In the genomic region with DNA sequence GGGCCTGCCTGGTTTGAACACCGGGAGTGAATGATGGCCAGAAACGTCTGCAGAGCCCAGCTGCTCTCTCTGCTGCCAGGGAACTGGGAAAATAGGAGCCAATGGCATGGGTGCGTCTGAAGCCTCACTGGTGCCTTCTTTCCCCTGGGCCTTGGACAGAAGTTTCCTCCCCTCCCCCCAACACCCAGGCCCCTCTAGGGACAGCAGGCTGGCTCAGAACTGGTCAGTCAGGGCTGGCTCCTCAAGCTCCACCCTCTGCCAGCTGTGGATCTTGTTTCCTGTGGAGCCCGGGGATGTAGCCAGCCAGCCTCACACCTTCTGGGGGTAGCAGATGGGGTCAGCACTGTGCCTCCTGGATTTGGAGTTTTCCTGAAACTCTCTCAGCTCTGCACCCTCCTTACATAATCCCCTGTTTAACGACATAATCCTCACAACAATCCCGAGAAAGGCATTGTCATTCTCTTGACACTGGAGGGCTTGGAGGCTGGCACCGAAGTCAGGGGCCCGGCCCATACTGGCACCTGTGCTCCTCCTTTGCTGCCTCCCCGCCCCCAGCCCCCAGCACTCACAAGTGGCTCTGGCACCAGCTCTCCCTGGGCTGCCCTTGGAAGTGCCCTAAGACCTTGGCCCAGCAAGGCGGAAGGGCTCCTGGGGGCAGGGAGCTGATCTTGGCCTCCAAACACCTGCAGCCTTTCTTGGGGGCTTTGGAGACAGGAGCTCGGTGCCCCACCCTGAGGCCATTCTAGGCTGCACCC, we compare ENCODE assay signal across 12 cellular contexts. TPM values are rescaled to one million over a fixed set of nuclear protein-coding genes. Genes with fewer than 3 reads are reported as not detected.
A peak's percentile ranks its signal among the peaks of the same experiment; 100 is the strongest.
DNase-seq lines count a peak whose midpoint lies in the region; ATAC-seq and TF ChIP-seq lines count a peak whose summit lies in the region.
"Had no signal": no experiment of that assay in that cellular context is flagged by ENCODE, and none has a peak within 500 bp of the region (broad histone marks: within the 10 kb centered on the region; RNA-seq: fewer than 3 reads in every experiment).

No MANE protein-coding gene starts in this region.

- intact Hi-C loops in heart left ventricle (cut with DNase I), result loop anchor here in 1 of 10 donors (10.0 kb wide), 1 partner anchor 79 kb away; no protein-coding TSS in a partner anchor
- intact Hi-C loops in CD4-positive, alpha-beta T cell (cut with DNase I, micrococcal nuclease), result no loop called here

- H3K4me3 ChIP-seq in heart left ventricle (peak overlapping the region; percentile 30 to 89 (median 65)), retinal pigment epithelial cell (ENCODE audit: low read length) (no peak overlapping the region)

- TF ChIP-seq CTCF in heart left ventricle (IDR thresholded peaks at IDR 0.05) (no peak), retinal pigment epithelial cell (conservative IDR thresholded peaks at IDR 0.05; ENCODE audit: low read depth, low read length) (no peak)
- no peak for TF ChIP-seq CTCF in CD4-positive, alpha-beta T cell (IDR thresholded peaks at IDR 0.05)

- TF ChIP-seq POLR2A in heart left ventricle (IDR thresholded peaks at IDR 0.05), result no peak

- peaks cover 0 to 37% (median 8%) of the 10 kb centered on the region in 9 donors for H3K36me3 ChIP-seq in heart left ventricle
- H3K36me3 ChIP-seq: neutrophil had no signal

- H3K27ac Mint-ChIP-seq in CD4-positive, alpha-beta T cell, result no peak overlapping the region

- H3K36me3 Mint-ChIP-seq in CD4-positive, alpha-beta T cell (ENCODE audit: low read depth), result no peaks in the 10 kb centered on the region

- H3K4me1 ChIP-seq in heart left ventricle, result peaks cover 2 to 75% (median 33%) of the 10 kb centered on the region in 12 donors

- WGBS in heart left ventricle, 4 donors, result 30 to 36% (median 33%) methylated on average over 11 of the region's 11 CpGs

- H3K27ac ChIP-seq in heart left ventricle, result peak overlapping the region; percentile 87 to 100 (median 96)
- H3K27ac ChIP-seq in CD4-positive, alpha-beta T cell (ENCODE audit: low read depth, low read length), result no peak overlapping the region
- H3K27ac ChIP-seq: neutrophil had no signal

- CTCF ChIA-PET in CD4-positive, alpha-beta T cell (lab: Charles Lee), result no interaction called here

- DNase-seq in DMS153 (lab: John Stamatoyannopoulos, UW), result peak; percentile 47
- DNase-seq in NCI-H510A treated with DMSO at 0.1 percent for 48 hours (lab: John Stamatoyannopoulos, UW), result peak; percentile 35
- peak; percentile 53 to 74 (median 69) for DNase-seq in heart left ventricle
- peak; percentile 30 for DNase-seq in retinal pigment epithelial cell (ENCODE audit: low read depth)
- DNase-seq in CD4-positive, alpha-beta T cell, result no peak
- DNase-seq: activated effector memory CD4-positive, alpha-beta T cell treated with anti-CD3 and anti-CD28 coated beads, Interleukin-2, amount 50 U/mL, for 16 hours; COR-L47 had no signal

- H3K4me1 Mint-ChIP-seq in CD4-positive, alpha-beta T cell (ENCODE audit: low read depth), result no peaks in the 10 kb centered on the region

- H3K27me3 ChIP-seq in heart left ventricle, result no peaks in the 10 kb centered on the region
- no peaks in the 10 kb centered on the region for H3K27me3 ChIP-seq in CD4-positive, alpha-beta T cell (ENCODE audit: control insufficient read depth, insufficient read depth, low read length)
- H3K27me3 ChIP-seq: neutrophil had no signal

- ATAC-seq in heart left ventricle (peak in 3 of 4 donors; percentile 9 to 11 (median 9)), HG03280 (IDR thresholded peaks at IDR 0.05; ENCODE audit: unreplicated experiment) (no peak), HG03135 (IDR thresholded peaks at IDR 0.05; ENCODE audit: unreplicated experiment) (no peak), GM18517 (IDR thresholded peaks at IDR 0.05; ENCODE audit: unreplicated experiment) (no peak)
- no peak for ATAC-seq in CD4-positive, alpha-beta T cell (ENCODE audit: poor library complexity)

- no peaks in the 10 kb centered on the region for H3K9me3 Mint-ChIP-seq in CD4-positive, alpha-beta T cell

- H3K4me3 Mint-ChIP-seq in CD4-positive, alpha-beta T cell, result no peak overlapping the region

- no peaks in the 10 kb centered on the region for H3K27me3 Mint-ChIP-seq in CD4-positive, alpha-beta T cell

- POLR2A ChIA-PET in CD4-positive, alpha-beta T cell (lab: Charles Lee), result no interaction called here

- H3K9me3 ChIP-seq in heart left ventricle, result no peaks in the 10 kb centered on the region
- no peaks in the 10 kb centered on the region for H3K9me3 ChIP-seq in CD4-positive, alpha-beta T cell (ENCODE audit: control insufficient read depth, low read length)
- H3K9me3 ChIP-seq: neutrophil had no signal

RNA-seq across cellular contexts. Expression of a gene that starts 5.7 kb away (rescaled TPM):
- 1,000 to 10,000 TPM in 7 of 9 donors, 100 to 1,000 TPM in 2; 800 to 1,716 (median 1,273) TPM for total RNA-seq in heart left ventricle
- 1,000 to 10,000 TPM in 1 of 2 donors, 100 to 1,000 TPM in 1; 165 to 1,759 TPM for polyA plus RNA-seq in heart left ventricle
- total RNA-seq in CD4-positive, alpha-beta T cell, result under 1 TPM; 0.05 to 0.08 TPM
- total RNA-seq: dermis microvascular lymphatic vessel endothelial cell had no signal

RNA-seq across cellular contexts. Expression of a gene that starts 19.7 kb away (rescaled TPM):
- under 1 TPM in 3 of 9 donors, not detected in 6; 0.19 to 0.28 (median 0.25) TPM for total RNA-seq in heart left ventricle
- under 1 TPM; 0.03 to 0.08 TPM for polyA plus RNA-seq in heart left ventricle
- total RNA-seq in CD4-positive, alpha-beta T cell, result not detected
- total RNA-seq: dermis microvascular lymphatic vessel endothelial cell had no signal

Comparison
In these comparisons a context has a peak if more than half of its experiments do, and no peak if none do; other contexts are left out.
1. DNase-seq: peak in DMS153 (single experiment), NCI-H510A treated with DMSO at 0.1 percent for 48 hours (single experiment), heart left ventricle (5 of 5) and retinal pigment epithelial cell (single experiment); none in CD4-positive, alpha-beta T cell (0 of 10).
2. ATAC-seq: peak in heart left ventricle (3 of 4); none in HG03280 (single experiment), CD4-positive, alpha-beta T cell (single experiment), HG03135 (single experiment) and GM18517 (single experiment).
3. RNA of a gene that starts 5.7 kb away (total RNA-seq): 800 to 1,716 TPM in heart left ventricle; 0.05 to 0.08 TPM in CD4-positive, alpha-beta T cell; every median in the first group is over 100 times any median in the second.